29 cellular contexts compared by ENCODE assay signal in the genomic region with DNA sequence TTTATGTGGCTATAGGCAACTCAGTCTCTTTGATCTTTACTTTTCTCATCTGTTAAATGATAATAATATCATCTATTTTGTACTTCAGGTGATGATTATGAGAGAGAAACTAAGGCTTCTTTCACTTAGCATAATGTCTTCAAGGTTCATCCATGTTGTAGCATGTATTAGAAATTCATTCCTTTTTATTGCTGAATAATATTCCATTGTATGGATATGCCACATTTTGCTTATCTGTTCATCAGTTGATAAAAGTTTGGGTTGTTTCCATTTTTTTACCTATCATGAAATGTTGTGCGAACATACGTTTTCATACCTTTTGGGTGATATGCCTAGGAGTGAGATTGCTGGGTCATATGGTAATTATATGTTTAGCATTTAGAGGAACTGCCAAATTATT.
"Had no signal": no experiment of that assay in that cellular context is flagged by ENCODE, and none has a peak within 500 bp of the region (broad histone marks: within the 10 kb centered on the region; RNA-seq: fewer than 3 reads in every experiment).

No MANE protein-coding gene starts in this region.

- FAIRE-seq: urothelium cell line had no signal

- H3K9me3 Mint-ChIP-seq: stimulated activated effector memory CD8-positive, alpha-beta T cell treated with anti-CD3 and anti-CD28 coated beads, Interleukin-12 subunit alpha, Interleukin-12 subunit beta, amount 100 ng/mL, for 72 hours; stimulated activated memory B cell treated with anti-CD40 and anti-IgM and Interleukin-4, amounts not matched to agents 10 μg/mL and 1 μg/mL and 100 μg/mL, for 72 hours; stimulated activated naive CD8-positive, alpha-beta T cell treated with anti-CD3 and anti-CD28 coated beads, Interleukin-15, amount 100 ng/mL, for 72 hours; stimulated activated naive CD8-positive, alpha-beta T cell treated with anti-CD3 and anti-CD28 coated beads, Interleukin-15, Interleukin-2, amounts not matched to agents 100 ng/mL and 50 ng/mL, for 24 hours; type B pancreatic cell had no signal

- H3K27ac Mint-ChIP-seq: stimulated activated effector memory CD8-positive, alpha-beta T cell treated with anti-CD3 and anti-CD28 coated beads, Interleukin-12 subunit alpha, Interleukin-12 subunit beta, amount 100 ng/mL, for 72 hours; stimulated activated memory B cell treated with anti-CD40 and anti-IgM and Interleukin-4, amounts not matched to agents 10 μg/mL and 1 μg/mL and 100 μg/mL, for 72 hours; stimulated activated naive B cell treated with anti-CD40 and anti-IgM and Interleukin-4, amounts not matched to agents 10 μg/mL and 1 μg/mL and 100 μg/mL, for 72 hours; stimulated activated naive CD8-positive, alpha-beta T cell treated with anti-CD3 and anti-CD28 coated beads, Interleukin-15, amount 100 ng/mL, for 72 hours; stimulated activated naive CD8-positive, alpha-beta T cell treated with anti-CD3 and anti-CD28 coated beads, Interleukin-15, Interleukin-2, amounts not matched to agents 100 ng/mL and 50 ng/mL, for 24 hours; type B pancreatic cell had no signal

- H3K36me3 Mint-ChIP-seq: stimulated activated effector memory CD8-positive, alpha-beta T cell treated with anti-CD3 and anti-CD28 coated beads, Interleukin-12 subunit alpha, Interleukin-12 subunit beta, amount 100 ng/mL, for 72 hours; stimulated activated memory B cell treated with anti-CD40 and anti-IgM and Interleukin-4, amounts not matched to agents 10 μg/mL and 1 μg/mL and 100 μg/mL, for 72 hours; stimulated activated naive B cell treated with anti-CD40 and anti-IgM and Interleukin-4, amounts not matched to agents 10 μg/mL and 1 μg/mL and 100 μg/mL, for 72 hours; type B pancreatic cell had no signal

- H3K27me3 ChIP-seq: stomach, suprapubic skin, testis, thyroid gland, tibial artery, tibial nerve, transverse colon, upper lobe of left lung, upper lobe of right lung, uterus, vagina had no signal

- H3K36me3 ChIP-seq: stomach, suprapubic skin, thoracic aorta, thyroid gland, tibial artery, tibial nerve, transverse colon, upper lobe of left lung, upper lobe of right lung, uterus, vagina had no signal

- H3K9me3 ChIP-seq: stomach, suprapubic skin, testis, thoracic aorta, thyroid gland, tibial artery, tibial nerve, transverse colon, upper lobe of left lung, upper lobe of right lung, uterus, vagina had no signal

- H3K27ac ChIP-seq: stomach, suprapubic skin, testis, thoracic aorta, thyroid gland, tibial artery, tibial nerve, transverse colon, upper lobe of left lung, upper lobe of right lung, uterus, vagina had no signal

- DNase-seq: stimulated activated CD4-positive, alpha-beta T cell treated with anti-CD3 and anti-CD28 coated beads, Interleukin-2, amount 100 ng/mL, for 48 hours; stimulated activated CD4-positive, alpha-beta T cell treated with anti-CD3 and anti-CD28 coated beads, Interleukin-4, amount 100 ng/mL, for 1 hour; stimulated activated CD4-positive, alpha-beta T cell treated with anti-CD3 and anti-CD28 coated beads, Interleukin-4, amount 100 ng/mL, for 24 hours; stimulated activated CD4-positive, alpha-beta T cell treated with anti-CD3 and anti-CD28 coated beads, Interleukin-4, amount 100 ng/mL, for 4 hours; stimulated activated CD8-positive, alpha-beta memory T cell treated with anti-CD3 and anti-CD28 coated beads, Interleukin-4, amount 100 ng/mL, for 48 hours; stimulated activated naive B cell treated with anti-CD40 and anti-IgM and Interleukin-4, amounts not matched to agents 10 μg/mL and 1 μg/mL and 100 μg/mL, for 72 hours; stimulated activated naive CD4-positive, alpha-beta T cell; stimulated activated naive CD4-positive, alpha-beta T cell treated with Interleukin-2 at 50 U/mL for 16 hours; stimulated activated naive CD8-positive, alpha-beta T cell treated with anti-CD3 and anti-CD28 coated beads, Interleukin-15, amount 100 ng/mL, for 72 hours; stimulated activated naive CD8-positive, alpha-beta T cell treated with anti-CD3 and anti-CD28 coated beads, Interleukin-15, Interleukin-2, amounts not matched to agents 100 U/mL and 50 U/mL, for 24 hours; stomach; substantia nigra; testis; thyroid gland; tibial artery; transverse colon; trophoblast cell; upper lobe of left lung; upper lobe of right lung; uterus had no signal

- H3K27me3 Mint-ChIP-seq: stimulated activated memory B cell treated with anti-CD40 and anti-IgM and Interleukin-4, amounts not matched to agents 10 μg/mL and 1 μg/mL and 100 μg/mL, for 72 hours; stimulated activated naive B cell treated with anti-CD40 and anti-IgM and Interleukin-4, amounts not matched to agents 10 μg/mL and 1 μg/mL and 100 μg/mL, for 72 hours; stimulated activated naive CD8-positive, alpha-beta T cell treated with anti-CD3 and anti-CD28 coated beads, Interleukin-15, amount 100 ng/mL, for 72 hours; stimulated activated naive CD8-positive, alpha-beta T cell treated with anti-CD3 and anti-CD28 coated beads, Interleukin-15, Interleukin-2, amounts not matched to agents 100 ng/mL and 50 ng/mL, for 24 hours; type B pancreatic cell had no signal

- H3K4me1 ChIP-seq: testis, thyroid gland, upper lobe of right lung, uterus had no signal

- ATAC-seq: stimulated activated effector memory CD8-positive, alpha-beta T cell treated with anti-CD3 and anti-CD28 coated beads, Interleukin-12 subunit alpha, Interleukin-12 subunit beta, amount 100 ng/mL, for 72 hours; stimulated activated memory B cell treated with anti-CD40 and anti-IgM and Interleukin-4, amounts not matched to agents 10 μg/mL and 1 μg/mL and 100 μg/mL, for 72 hours; stimulated activated naive B cell treated with anti-CD40 and anti-IgM and Interleukin-4, amounts not matched to agents 10 μg/mL and 1 μg/mL and 100 μg/mL, for 72 hours; stimulated activated naive CD8-positive, alpha-beta T cell treated with anti-CD3 and anti-CD28 coated beads, Interleukin-15, amount 100 ng/mL, for 72 hours; stimulated activated naive CD8-positive, alpha-beta T cell treated with anti-CD3 and anti-CD28 coated beads, Interleukin-15, Interleukin-2, amounts not matched to agents 100 U/mL and 50 U/mL, for 24 hours; upper lobe of right lung had no signal

- H3K4me3 ChIP-seq: stomach, suprapubic skin, testis, thoracic aorta, thyroid gland, tibial artery, tibial nerve, transverse colon, upper lobe of left lung, upper lobe of right lung, uterus, vagina had no signal

- H3K4me3 Mint-ChIP-seq: stimulated activated effector memory CD8-positive, alpha-beta T cell treated with anti-CD3 and anti-CD28 coated beads, Interleukin-12 subunit alpha, Interleukin-12 subunit beta, amount 100 ng/mL, for 72 hours; stimulated activated memory B cell treated with anti-CD40 and anti-IgM and Interleukin-4, amounts not matched to agents 10 μg/mL and 1 μg/mL and 100 μg/mL, for 72 hours; stimulated activated naive B cell treated with anti-CD40 and anti-IgM and Interleukin-4, amounts not matched to agents 10 μg/mL and 1 μg/mL and 100 μg/mL, for 72 hours; stimulated activated naive CD8-positive, alpha-beta T cell treated with anti-CD3 and anti-CD28 coated beads, Interleukin-15, amount 100 ng/mL, for 72 hours; stimulated activated naive CD8-positive, alpha-beta T cell treated with anti-CD3 and anti-CD28 coated beads, Interleukin-15, Interleukin-2, amounts not matched to agents 100 ng/mL and 50 ng/mL, for 24 hours; type B pancreatic cell had no signal
